In genomic region chr4:76233967-76234678, GRCh38 we compare ENCODE assay signal across 13 cellular contexts. TPM values are rescaled to one million over a fixed set of nuclear protein-coding genes. Genes with fewer than 3 reads are reported as not detected.
DNase-seq lines count a peak whose midpoint lies in the region; ATAC-seq and TF ChIP-seq lines count a peak whose summit lies in the region.
"Had no signal": no experiment of that assay in that cellular context is flagged by ENCODE, and none has a peak within 500 bp of the region (broad histone marks: within the 10 kb centered on the region; RNA-seq: fewer than 3 reads in every experiment).

No MANE protein-coding gene starts in this region.

- H3K9ac ChIP-seq in HUES48 (ENCODE audit: low read depth, low read length) (0 out of 2 replicates have a peak overlapping the region, but pooled peaks have one; percentile 28), colonic mucosa (ENCODE audit: low read depth in 2 of 2, low read length in 2 of 2) (peak overlapping the region in 1 of 2 donors; percentile 48)

- intact Hi-C loops in colonic mucosa (cut with DNase I), result no loop called here
- intact Hi-C loops in left lung (cut with DNase I), result no loop called here

- ATAC-seq in left lung, result peak; percentile 84
- no peak for ATAC-seq in HG03196 (IDR thresholded peaks at IDR 0.05; ENCODE audit: unreplicated experiment)
- no peak for ATAC-seq in GM19463 (IDR thresholded peaks at IDR 0.05; ENCODE audit: unreplicated experiment)

- H3K27me3 ChIP-seq in HUES48 (ENCODE audit: control insufficient read depth, insufficient read depth, low read length) (no peaks in the 10 kb centered on the region), colonic mucosa (no peaks in the 10 kb centered on the region), left lung (no peaks in the 10 kb centered on the region)
- H3K27me3 ChIP-seq: cardiac muscle cell had no signal

- DNase-seq in colonic mucosa (peak; percentile 57), left lung (peak; percentile 56 to 79), NCI-H1105 treated with DMSO at 0.1 percent for 48 hours (lab: John Stamatoyannopoulos, UW) (no peak), COLO829 (ENCODE audit: low spot score) (no peak)
- DNase-seq: GOT3, Kasumi-1, SHP77 had no signal

- H3K27ac ChIP-seq in 22Rv1 (peak overlapping the region; percentile 93), HUES48 (ENCODE audit: low read depth, low read length) (peak overlapping the region; percentile 72), colonic mucosa (peak overlapping the region; percentile 85), left lung (no peak overlapping the region)
- H3K27ac ChIP-seq: cardiac muscle cell had no signal

- TF ChIP-seq CTCF in 22Rv1 (IDR thresholded peaks at IDR 0.05), result no peak
- no peak for TF ChIP-seq CTCF in colonic mucosa (IDR thresholded peaks at IDR 0.05)
- TF ChIP-seq CTCF in left lung (IDR thresholded peaks at IDR 0.05), result no peak

- no peaks in the 10 kb centered on the region for H3K36me3 ChIP-seq in HUES48 (ENCODE audit: control insufficient read depth, insufficient read depth, low read length)
- no peaks in the 10 kb centered on the region for H3K36me3 ChIP-seq in colonic mucosa
- no peaks in the 10 kb centered on the region for H3K36me3 ChIP-seq in left lung
- H3K36me3 ChIP-seq: cardiac muscle cell had no signal

- H3K4me3 ChIP-seq in HUES48 (ENCODE audit: low read depth, low read length), result peak overlapping the region; percentile 54
- H3K4me3 ChIP-seq in colonic mucosa, result no peak overlapping the region
- H3K4me3 ChIP-seq in left lung, result peak overlapping the region in 1 of 2 donors; percentile 30
- H3K4me3 ChIP-seq: cardiac muscle cell had no signal

- peaks cover 31% of the 10 kb centered on the region for H3K4me1 ChIP-seq in HUES48 (ENCODE audit: control insufficient read depth, insufficient read depth, low read length)
- H3K4me1 ChIP-seq in colonic mucosa, result peaks cover 7% of the 10 kb centered on the region
- H3K4me1 ChIP-seq in left lung, result peaks cover 0 to 6% of the 10 kb centered on the region in 2 donors

- H3K9me3 ChIP-seq in HUES48 (ENCODE audit: control insufficient read depth, insufficient read depth, low read length) (no peaks in the 10 kb centered on the region), colonic mucosa (no peaks in the 10 kb centered on the region), left lung (no peaks in the 10 kb centered on the region)

RNA-seq across cellular contexts. Expression of gene FAM47E, which starts 17.4 kb away (rescaled TPM):
- 1 to 10 TPM; 3.9 to 4.8 TPM for total RNA-seq in colonic mucosa
- total RNA-seq in left lung, result 1 to 10 TPM; 3.2 TPM
- total RNA-seq: lung microvascular endothelial cell had no signal

RNA-seq across cellular contexts. Expression of gene SCARB2, which starts 20.5 kb away (rescaled TPM):
- total RNA-seq in colonic mucosa (100 to 1,000 TPM; 156 to 164 TPM), left lung (100 to 1,000 TPM; 219 to 223 TPM)

Comparison
In these comparisons a context has a peak if more than half of its experiments do, and no peak if none do; other contexts are left out.
1. H3K27ac ChIP-seq: peak in 22Rv1 (single experiment), HUES48 (single experiment) and colonic mucosa (single experiment); none in left lung (0 of 2).
2. DNase-seq: peak in colonic mucosa (single experiment) and left lung (2 of 2); none in NCI-H1105 treated with DMSO at 0.1 percent for 48 hours (single experiment) and COLO829 (single experiment).